Comparison of ENCODE assay signal across 19 cellular contexts in genomic region chr3:172713316-172713715, GRCh38.
"Had no signal": no experiment of that assay in that cellular context is flagged by ENCODE, and none has a peak within 500 bp of the region (broad histone marks: within the 10 kb centered on the region; RNA-seq: fewer than 3 reads in every experiment).

No MANE protein-coding gene starts in this region.

- H3K27ac Mint-ChIP-seq: activated CD4-positive, alpha-beta memory T cell treated with anti-CD3 and anti-CD28 coated beads for 36 hours; activated CD4-positive, alpha-beta T cell treated with anti-CD3 and anti-CD28 coated beads for 36 hours; activated naive CD4-positive, alpha-beta T cell treated with anti-CD3 and anti-CD28 coated beads, Interleukin-2, amount 50 U/mL, for 24 hours; activated T-cell treated with anti-CD3 and anti-CD28 coated beads, Interleukin-2, amount 50 U/mL, for 24 hours; mesothelial cell of epicardium had no signal

- H3K36me3 Mint-ChIP-seq: activated CD4-positive, alpha-beta memory T cell treated with anti-CD3 and anti-CD28 coated beads for 36 hours; activated naive CD4-positive, alpha-beta T cell treated with anti-CD3 and anti-CD28 coated beads, Interleukin-2, amount 50 U/mL, for 24 hours; brain; mesothelial cell of epicardium had no signal

- H3K36me3 ChIP-seq: esophagus muscularis mucosa, heart left ventricle, lower lobe of right lung, stomach, thoracic aorta had no signal

- H3K27me3 Mint-ChIP-seq: activated CD4-positive, alpha-beta memory T cell treated with anti-CD3 and anti-CD28 coated beads for 36 hours; activated CD4-positive, alpha-beta T cell treated with anti-CD3 and anti-CD28 coated beads for 36 hours; activated naive CD4-positive, alpha-beta T cell treated with anti-CD3 and anti-CD28 coated beads, Interleukin-2, amount 50 U/mL, for 24 hours; activated T-cell treated with anti-CD3 and anti-CD28 coated beads, Interleukin-2, amount 50 U/mL, for 24 hours; central memory CD8-positive, alpha-beta T cell; T-helper 17 cell had no signal

- H3K9me3 Mint-ChIP-seq: activated CD4-positive, alpha-beta memory T cell treated with anti-CD3 and anti-CD28 coated beads for 36 hours; activated naive CD4-positive, alpha-beta T cell treated with anti-CD3 and anti-CD28 coated beads, Interleukin-2, amount 50 U/mL, for 24 hours; activated T-cell treated with anti-CD3 and anti-CD28 coated beads, Interleukin-2, amount 50 U/mL, for 24 hours; central memory CD8-positive, alpha-beta T cell; mesothelial cell of epicardium had no signal

- DNase-seq: activated CD4-positive, alpha-beta memory T cell treated with anti-CD3 and anti-CD28 coated beads for 36 hours; activated CD4-positive, alpha-beta T cell treated with anti-CD3 and anti-CD28 coated beads for 36 hours; activated effector memory CD4-positive, alpha-beta T cell treated with anti-CD3 and anti-CD28 coated beads, Interleukin-2, amount 50 U/mL, for 16 hours; activated T-cell treated with anti-CD3 and anti-CD28 coated beads, Interleukin-2, amount 50 U/mL, for 24 hours; effector CD4-positive, alpha-beta T cell; heart left ventricle; left cardiac atrium; lower lobe of right lung; psoas muscle; stimulated activated CD4-positive, alpha-beta T cell treated with anti-CD3 and anti-CD28 coated beads, Interleukin-1b, Interleukin-23, amount 100 ng/mL, for 48 hours; stomach; T-helper 17 cell had no signal

- H3K4me3 Mint-ChIP-seq: activated CD4-positive, alpha-beta memory T cell treated with anti-CD3 and anti-CD28 coated beads for 36 hours; activated CD4-positive, alpha-beta T cell treated with anti-CD3 and anti-CD28 coated beads for 36 hours; activated naive CD4-positive, alpha-beta T cell treated with anti-CD3 and anti-CD28 coated beads, Interleukin-2, amount 50 U/mL, for 24 hours; activated T-cell treated with anti-CD3 and anti-CD28 coated beads, Interleukin-2, amount 50 U/mL, for 24 hours; central memory CD8-positive, alpha-beta T cell; mesothelial cell of epicardium had no signal

- H3K27me3 ChIP-seq: esophagus muscularis mucosa, heart left ventricle, stomach had no signal

- H3K4me3 ChIP-seq: coronary artery, esophagus muscularis mucosa, heart left ventricle, lower lobe of right lung, psoas muscle, stomach, thoracic aorta had no signal

- H3K9me3 ChIP-seq: heart left ventricle, lower lobe of right lung, psoas muscle, thoracic aorta had no signal

- H3K27ac ChIP-seq: coronary artery, esophagus muscularis mucosa, heart left ventricle, lower lobe of right lung, psoas muscle, stomach, thoracic aorta had no signal
